Comparison of ENCODE assay signal across 1 cellular context in the genomic region with DNA sequence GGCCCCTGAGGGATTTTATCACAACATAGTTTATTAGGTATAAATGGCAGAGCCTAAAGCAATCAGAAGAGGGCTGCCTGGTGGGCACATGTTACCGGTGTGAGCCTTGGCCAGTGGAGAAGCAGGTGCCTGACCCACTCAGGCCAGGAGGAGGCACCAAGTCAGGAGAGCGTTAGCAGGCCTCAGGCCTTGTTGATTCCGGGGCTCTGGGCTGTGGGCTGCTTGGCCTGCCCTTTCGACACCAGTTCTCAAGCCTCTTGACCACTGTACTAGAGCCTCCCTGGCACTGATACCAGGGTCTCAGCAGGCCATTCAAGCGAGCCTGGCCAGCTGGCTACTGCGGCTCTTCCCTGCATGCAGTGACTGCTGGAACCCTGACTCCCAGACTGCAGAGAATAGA.
TF ChIP-seq lines count a peak whose summit lies in the region.

No MANE protein-coding gene starts in this region.

TF ChIP-seq in GM23338, 12 proteins besides CTCF, POLR2A, EP300 and RAD21 (continued from another document):
- no peak for TF ChIP-seq CREB1 (CRISPR knock-in tag; IDR thresholded peaks at IDR 0.05; ENCODE audit: low read depth)
- no peak for TF ChIP-seq POLR2AphosphoS5 (IDR thresholded peaks at IDR 0.05; ENCODE audit: low read depth)
